27 cellular contexts compared by ENCODE assay signal in the genomic region with DNA sequence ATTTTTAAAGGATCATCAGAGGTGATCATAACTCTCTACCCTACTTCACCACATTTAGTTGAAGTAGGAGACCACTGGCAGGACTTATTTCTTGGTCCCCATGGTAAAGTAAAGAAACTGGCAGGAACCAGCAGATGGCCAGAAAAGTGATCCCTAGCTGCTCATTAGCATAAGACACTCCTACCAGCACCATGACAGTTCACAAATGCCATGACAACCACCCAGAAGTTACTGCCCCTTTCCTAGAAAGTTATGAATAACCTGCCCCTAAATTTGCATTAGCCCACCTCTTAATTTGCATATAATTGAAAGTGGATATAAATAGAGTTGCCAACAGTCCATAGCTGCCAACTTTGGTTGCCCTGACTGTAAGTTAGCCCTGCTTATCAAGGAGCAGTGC.
DNase-seq lines count a peak whose midpoint lies in the region; ATAC-seq and TF ChIP-seq lines count a peak whose summit lies in the region.
"Had no signal": no experiment of that assay in that cellular context is flagged by ENCODE, and none has a peak within 500 bp of the region (broad histone marks: within the 10 kb centered on the region; RNA-seq: fewer than 3 reads in every experiment).

No MANE protein-coding gene starts in this region.

- H3K4me3 ChIP-seq in neutrophil (ENCODE audit: low read depth in 1 of 2, low read length in 1 of 2) = peak overlapping the region in 1 of 2 experiments; percentile 35
- H3K4me3 ChIP-seq: esophagus muscularis mucosa, GM23338, MG63, SJCRH30 had no signal

- H3K27ac ChIP-seq in neutrophil = peak overlapping the region; percentile 94
- H3K27ac ChIP-seq: brain microvascular endothelial cell, esophagus muscularis mucosa, SJCRH30 had no signal

- no peaks in the 10 kb centered on the region for H3K9me3 ChIP-seq in neutrophil
- H3K9me3 ChIP-seq: esophagus muscularis mucosa, MG63 had no signal

- peaks cover 54 to 56% of the 10 kb centered on the region in 2 experiments for H3K4me1 ChIP-seq in neutrophil (ENCODE audit: control insufficient read depth in 1 of 2, insufficient read depth in 1 of 2, low read depth in 1 of 2, low read length in 1 of 2)
- H3K4me1 ChIP-seq: esophagus muscularis mucosa, SJCRH30 had no signal

- H3K36me3 ChIP-seq in neutrophil = no peaks in the 10 kb centered on the region
- H3K36me3 ChIP-seq: brain microvascular endothelial cell, esophagus muscularis mucosa, MG63, SJCRH30 had no signal

- TF ChIP-seq CTCF in neutrophil (IDR thresholded peaks at IDR 0.05) = peak; percentile 27

- peak; percentile 69 for DNase-seq in NOMO-1 treated with DMSO at 0.1 percent for 48 hours (lab: John Stamatoyannopoulos, UW; ENCODE audit: unreplicated experiment)
- DNase-seq in NOMO-1 treated with dmso at 0.1 percent for 144 hours (lab: John Stamatoyannopoulos, UW; ENCODE audit: unreplicated experiment) = no peak
- peak; percentile 72 for DNase-seq in MV-4-11 (lab: John Stamatoyannopoulos, UW)
- peak; percentile 17 for DNase-seq in RPMI8226
- DNase-seq in NCI-H2081 (lab: John Stamatoyannopoulos, UW) = no peak
- DNase-seq: activated CD4-positive, alpha-beta T cell treated with anti-CD3 and anti-CD28 coated beads for 1 hour; activated CD8-positive, alpha-beta T cell treated with anti-CD3 and anti-CD28 coated beads, Interleukin-2, amount 10 ng/mL, durations not matched to agents 7 days and 5 days; activated gamma-delta T cell treated with Interleukin-2 at 50 U/mL for 16 hours; activated T-cell treated with anti-CD3 and anti-CD28 coated beads, Interleukin-2, amount 50 U/mL, for 1 hour; brain microvascular endothelial cell; Caco-2; effector memory CD8-positive, alpha-beta T cell; EL; foreskin melanocyte; left colon; MG63; NCI-H187; NCI-H748 treated with DMSO at 0.1 percent for 48 hours; SJCRH30; stimulated activated CD4-positive, alpha-beta T cell treated with anti-CD3 and anti-CD28 coated beads, Interleukin-2, amount 100 ng/mL, for 48 hours; T-cell had no signal

- no peaks in the 10 kb centered on the region for H3K27me3 ChIP-seq in neutrophil
- H3K27me3 ChIP-seq: brain microvascular endothelial cell, esophagus muscularis mucosa, MG63, SJCRH30 had no signal

- ATAC-seq in activated CD4-positive, CD25-positive, alpha-beta regulatory T cell treated with anti-CD3 and anti-CD28 coated beads, Interleukin-2, amount 50 U/mL, for 24 hours = no peak
- no peak for ATAC-seq in GM19452 (IDR thresholded peaks at IDR 0.05; ENCODE audit: unreplicated experiment)
- ATAC-seq: activated CD8-positive, alpha-beta T cell treated with anti-CD3 and anti-CD28 coated beads, Interleukin-2, amount 10 ng/mL, durations not matched to agents 7 days and 5 days; effector memory CD8-positive, alpha-beta T cell; GM23338; left colon; stimulated activated effector memory CD8-positive, alpha-beta T cell treated with anti-CD3 and anti-CD28 coated beads, Interleukin-12 subunit alpha, Interleukin-12 subunit beta, amount 100 ng/mL, for 72 hours; T-cell had no signal

Comparison
In these comparisons a context has a peak if more than half of its experiments do, and no peak if none do; other contexts are left out.
1. DNase-seq: peak in NOMO-1 treated with DMSO at 0.1 percent for 48 hours (single experiment), MV-4-11 (single experiment) and RPMI8226 (single experiment); none in NOMO-1 treated with dmso at 0.1 percent for 144 hours (single experiment) and NCI-H2081 (0 of 2).